8 cellular contexts compared by ENCODE assay signal in genomic region chr7:104231054-104232046, GRCh38. TPM values are rescaled to one million over a fixed set of nuclear protein-coding genes. Genes with fewer than 3 reads are reported as not detected.
DNase-seq lines count a peak whose midpoint lies in the region; ATAC-seq and TF ChIP-seq lines count a peak whose summit lies in the region.

No MANE protein-coding gene starts in this region.

- H3K36me3 ChIP-seq in neural progenitor cell: no peaks in the 10 kb centered on the region

- peaks cover 8% of the 10 kb centered on the region for H3K4me1 Mint-ChIP-seq in neural progenitor cell

- no peak overlapping the region for H3K9ac ChIP-seq in neural progenitor cell

- no peak overlapping the region for H3K27ac ChIP-seq in neural progenitor cell

- H3K36me3 Mint-ChIP-seq in neural progenitor cell: no peaks in the 10 kb centered on the region

- ATAC-seq in HG03571 (IDR thresholded peaks at IDR 0.05; ENCODE audit: unreplicated experiment): peak; percentile 84

- H4K20me1 ChIP-seq in neural progenitor cell (ENCODE audit: low read depth): no peaks in the 10 kb centered on the region

- H3K27me3 ChIP-seq in neural progenitor cell: no peaks in the 10 kb centered on the region

- H2AFZ ChIP-seq in neural progenitor cell (replicated peaks): peak overlapping the region; percentile 97

- H3K4me1 ChIP-seq in neural progenitor cell: no peaks in the 10 kb centered on the region

- DNase-seq in DMS79 treated with DMSO at 0.1 percent for 48 hours (lab: John Stamatoyannopoulos, UW) (peak; percentile 53), GM20000 (ENCODE audit: low spot score) (peak; percentile 67), NCI-H82 treated with DMSO at 0.1 percent for 48 hours (lab: John Stamatoyannopoulos, UW; ENCODE audit: unreplicated experiment) (peak; percentile 66), activated T-cell treated with anti-CD3 and anti-CD28 coated beads for 4 hours (peak; percentile 19), fibroblast of pulmonary artery (ENCODE audit: low read depth) (peak; percentile 66), neural progenitor cell (ENCODE audit: low spot score) (peak; percentile 80), cortex of kidney (lab: John Stamatoyannopoulos, UW) (no peak)

- no peak overlapping the region for H3K4me2 ChIP-seq in neural progenitor cell

- no peaks in the 10 kb centered on the region for H3K9me3 ChIP-seq in neural progenitor cell (ENCODE audit: low read depth)

- no peaks in the 10 kb centered on the region for H3K27me3 Mint-ChIP-seq in neural progenitor cell (ENCODE audit: insufficient read depth, low read depth)

- H3K27ac Mint-ChIP-seq in neural progenitor cell: peak overlapping the region; percentile 19

- TF ChIP-seq CTCF in GM20000 (IDR thresholded peaks at IDR 0.05; ENCODE audit: extremely low read depth, missing control alignments) (peak; percentile 73), fibroblast of pulmonary artery (IDR thresholded peaks at IDR 0.05; ENCODE audit: low read length, missing control alignments) (peak; percentile 94), neural progenitor cell (IDR thresholded peaks at IDR 0.05) (peak; percentile 71)

- no peaks in the 10 kb centered on the region for H3K79me2 ChIP-seq in neural progenitor cell (ENCODE audit: low read depth)

- no peaks in the 10 kb centered on the region for H3K9me3 Mint-ChIP-seq in neural progenitor cell

- H3K4me3 Mint-ChIP-seq in neural progenitor cell: no peak overlapping the region

- H3K4me3 ChIP-seq in fibroblast of pulmonary artery (replicated peaks; ENCODE audit: low read depth, low read length): no peak overlapping the region
- H3K4me3 ChIP-seq in neural progenitor cell: no peak overlapping the region

- H3F3A ChIP-seq in neural progenitor cell (ENCODE audit: low read depth): no peaks in the 10 kb centered on the region

RNA-seq across cellular contexts. Expression of gene ORC5, which starts 23.5 kb away (rescaled TPM):
- 14.4 and 14.9 TPM in 2 replicates for total RNA-seq in neural progenitor cell (ENCODE audit: low replicate concordance)
